21 cellular contexts compared by ENCODE assay signal in genomic region chr2:96391828-96392200, GRCh38. TPM values are rescaled to one million over a fixed set of nuclear protein-coding genes. Genes with fewer than 3 reads are reported as not detected.
DNase-seq lines count a peak whose midpoint lies in the region; ATAC-seq, FAIRE-seq and TF ChIP-seq lines count a peak whose summit lies in the region.
"Had no signal": no experiment of that assay in that cellular context is flagged by ENCODE, and none has a peak within 500 bp of the region (broad histone marks: within the 10 kb centered on the region; RNA-seq: fewer than 3 reads in every experiment).

No MANE protein-coding gene starts in this region.

- H3K9me3 ChIP-seq in T-helper 17 cell (ENCODE audit: control insufficient read depth, low read length, poor library complexity, severe bottlenecking) = no peaks in the 10 kb centered on the region
- no peaks in the 10 kb centered on the region for H3K9me3 ChIP-seq in uterus
- H3K9me3 ChIP-seq: BLaER1, Caco-2 had no signal

- no peak overlapping the region for H3K27ac ChIP-seq in uterus
- H3K27ac ChIP-seq: BLaER1, C4-2B had no signal

- intact Hi-C loops in uterus (cut with DNase I; ENCODE audit: low total_unique reads) = no loop called here

- H3K27ac Mint-ChIP-seq in T-helper 17 cell = peak overlapping the region; percentile 47
- peak overlapping the region; percentile 25 for H3K27ac Mint-ChIP-seq in central memory CD8-positive, alpha-beta T cell (ENCODE audit: low read depth)
- H3K27ac Mint-ChIP-seq: CD8-positive, alpha-beta T cell; GM23338; H9 had no signal

- DNase-seq in T-helper 17 cell = no peak
- no peak for DNase-seq in central memory CD8-positive, alpha-beta T cell (ENCODE audit: low spot score in 2 of 2)
- DNase-seq in iPS-NIHi7 (ENCODE audit: extremely low spot score) = peak; percentile 5
- no peak for DNase-seq in urothelium cell line (ENCODE audit: low spot score)
- DNase-seq in NCI-H2227 treated with DMSO at 0.1 percent for 48 hours (lab: John Stamatoyannopoulos, UW) = no peak
- no peak for DNase-seq in uterus
- no peak for DNase-seq in activated CD4-positive, alpha-beta T cell treated with anti-CD3 and anti-CD28 coated beads for 48 hours
- DNase-seq: CD4-positive, CD25-positive, alpha-beta regulatory T cell; CD8-positive, alpha-beta T cell; DMS153; DND-41; H9 had no signal

- H3K27me3 Mint-ChIP-seq in T-helper 17 cell = peaks cover 19% of the 10 kb centered on the region
- peaks cover 13% of the 10 kb centered on the region for H3K27me3 Mint-ChIP-seq in central memory CD8-positive, alpha-beta T cell
- H3K27me3 Mint-ChIP-seq: CD4-positive, CD25-positive, alpha-beta regulatory T cell had no signal

- H3K4me1 ChIP-seq in uterus = no peaks in the 10 kb centered on the region
- H3K4me1 ChIP-seq: Caco-2 had no signal

- peak; percentile 93 for FAIRE-seq in urothelium cell line (lab: Jason Lieb, UNC)
- FAIRE-seq: G401.6, GM12892, GM19239 had no signal

- no peaks in the 10 kb centered on the region for H3K9me3 Mint-ChIP-seq in central memory CD8-positive, alpha-beta T cell
- H3K9me3 Mint-ChIP-seq: CD4-positive, CD25-positive, alpha-beta regulatory T cell; CD8-positive, alpha-beta T cell; GM23338; H9 had no signal

- H3K36me3 ChIP-seq in uterus = no peaks in the 10 kb centered on the region
- H3K36me3 ChIP-seq: BLaER1 had no signal

- ATAC-seq in T-helper 17 cell = no peak
- ATAC-seq in central memory CD8-positive, alpha-beta T cell (replicated peaks; ENCODE audit: extremely low read depth, poor library complexity, severe bottlenecking) = no peak
- ATAC-seq in HG03354 (IDR thresholded peaks at IDR 0.05; ENCODE audit: poor library complexity, severe bottlenecking, unreplicated experiment) = no peak
- ATAC-seq: CD8-positive, alpha-beta T cell; GM23338; HCT116 had no signal

- no peak overlapping the region for H3K4me3 ChIP-seq in uterus
- H3K4me3 ChIP-seq: BLaER1, GM23338 had no signal

- peaks cover 19% of the 10 kb centered on the region for H3K4me1 Mint-ChIP-seq in T-helper 17 cell
- peaks cover 6% of the 10 kb centered on the region for H3K4me1 Mint-ChIP-seq in central memory CD8-positive, alpha-beta T cell
- H3K4me1 Mint-ChIP-seq: GM23338, H9 had no signal

- no peaks in the 10 kb centered on the region for H3K36me3 Mint-ChIP-seq in T-helper 17 cell (ENCODE audit: low read depth)
- no peaks in the 10 kb centered on the region for H3K36me3 Mint-ChIP-seq in central memory CD8-positive, alpha-beta T cell (ENCODE audit: insufficient read depth)
- H3K36me3 Mint-ChIP-seq: CD4-positive, CD25-positive, alpha-beta regulatory T cell; CD8-positive, alpha-beta T cell had no signal

- no peak for TF ChIP-seq CTCF in uterus (IDR thresholded peaks at IDR 0.05)

- H3K4me3 Mint-ChIP-seq in T-helper 17 cell = no peak overlapping the region
- no peak overlapping the region for H3K4me3 Mint-ChIP-seq in central memory CD8-positive, alpha-beta T cell
- H3K4me3 Mint-ChIP-seq: CD4-positive, CD25-positive, alpha-beta regulatory T cell; CD8-positive, alpha-beta T cell; GM23338; H9 had no signal

- no peak for TF ChIP-seq POLR2A in uterus (IDR thresholded peaks at IDR 0.05)

- H3K27me3 ChIP-seq in uterus = no peaks in the 10 kb centered on the region
- H3K27me3 ChIP-seq: BLaER1 had no signal

RNA-seq across cellular contexts. Expression of gene NCAPH, which starts 56.2 kb away (rescaled TPM):
- 1 to 10 TPM; 1.4 to 3.0 TPM for total RNA-seq in T-helper 17 cell
- 1 to 10 TPM in 1 of 4 donors, under 1 TPM in 1, not detected in 2; 0.82 to 9.7 TPM for total RNA-seq in uterus
